In genomic region chr7:23712368-23713284, GRCh38 we compare ENCODE assay signal across 1 cellular context.
TF ChIP-seq lines count a peak whose summit lies in the region.

No MANE protein-coding gene starts in this region.

TF ChIP-seq in WTC11, 78 proteins besides CTCF, POLR2A, EP300 and RAD21 (continued from another document):
- TF ChIP-seq, protein P1, sequence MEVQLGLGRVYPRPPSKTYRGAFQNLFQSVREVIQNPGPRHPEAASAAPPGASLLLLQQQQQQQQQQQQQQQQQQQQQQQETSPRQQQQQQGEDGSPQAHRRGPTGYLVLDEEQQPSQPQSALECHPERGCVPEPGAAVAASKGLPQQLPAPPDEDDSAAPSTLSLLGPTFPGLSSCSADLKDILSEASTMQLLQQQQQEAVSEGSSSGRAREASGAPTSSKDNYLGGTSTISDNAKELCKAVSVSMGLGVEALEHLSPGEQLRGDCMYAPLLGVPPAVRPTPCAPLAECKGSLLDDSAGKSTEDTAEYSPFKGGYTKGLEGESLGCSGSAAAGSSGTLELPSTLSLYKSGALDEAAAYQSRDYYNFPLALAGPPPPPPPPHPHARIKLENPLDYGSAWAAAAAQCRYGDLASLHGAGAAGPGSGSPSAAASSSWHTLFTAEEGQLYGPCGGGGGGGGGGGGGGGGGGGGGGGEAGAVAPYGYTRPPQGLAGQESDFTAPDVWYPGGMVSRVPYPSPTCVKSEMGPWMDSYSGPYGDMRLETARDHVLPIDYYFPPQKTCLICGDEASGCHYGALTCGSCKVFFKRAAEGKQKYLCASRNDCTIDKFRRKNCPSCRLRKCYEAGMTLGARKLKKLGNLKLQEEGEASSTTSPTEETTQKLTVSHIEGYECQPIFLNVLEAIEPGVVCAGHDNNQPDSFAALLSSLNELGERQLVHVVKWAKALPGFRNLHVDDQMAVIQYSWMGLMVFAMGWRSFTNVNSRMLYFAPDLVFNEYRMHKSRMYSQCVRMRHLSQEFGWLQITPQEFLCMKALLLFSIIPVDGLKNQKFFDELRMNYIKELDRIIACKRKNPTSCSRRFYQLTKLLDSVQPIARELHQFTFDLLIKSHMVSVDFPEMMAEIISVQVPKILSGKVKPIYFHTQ (CRISPR knock-in tag; IDR thresholded peaks at IDR 0.05) = no peak
